Comparison of ENCODE assay signal across 8 cellular contexts in the genomic region with DNA sequence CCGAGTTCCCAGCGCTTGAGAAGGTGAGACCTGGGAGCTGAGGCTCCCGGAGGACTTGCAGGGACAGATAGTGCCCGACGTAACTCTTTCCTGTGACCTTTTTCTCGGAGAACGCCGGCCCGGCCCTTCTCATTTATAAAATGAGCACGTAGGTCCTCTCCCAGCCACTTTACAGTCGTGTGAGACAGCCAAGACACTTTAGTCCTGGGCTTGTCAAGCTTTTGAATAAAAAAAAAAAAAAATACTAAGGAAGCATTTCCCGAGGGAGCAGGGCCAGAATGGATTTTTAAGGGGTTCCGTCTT. TPM values are rescaled to one million over a fixed set of nuclear protein-coding genes. Genes with fewer than 3 reads are reported as not detected.
DNase-seq lines count a peak whose midpoint lies in the region; ATAC-seq and TF ChIP-seq lines count a peak whose summit lies in the region.

No MANE protein-coding gene starts in this region.

- no peak for ATAC-seq in activated naive CD8-positive, alpha-beta T cell treated with anti-CD3 and anti-CD28 coated beads, Interleukin-2, amount 10 ng/mL, durations not matched to agents 7 days and 5 days (ENCODE audit: low read depth)
- ATAC-seq in left lung (no peak), thoracic aorta (ENCODE audit: insufficient number of reproducible peaks, low FRiP score, low read depth) (no peak), GM19351 (IDR thresholded peaks at IDR 0.05; ENCODE audit: unreplicated experiment) (no peak)

- H3K9me3 Mint-ChIP-seq in activated CD4-positive, alpha-beta T cell treated with anti-CD3 and anti-CD28 coated beads, Interleukin-2, amount 10 ng/mL, durations not matched to agents 24 days and 14 days = no peaks in the 10 kb centered on the region
- no peaks in the 10 kb centered on the region for H3K9me3 Mint-ChIP-seq in activated naive CD8-positive, alpha-beta T cell treated with anti-CD3 and anti-CD28 coated beads, Interleukin-2, amount 10 ng/mL, durations not matched to agents 7 days and 5 days

- DNase-seq in activated CD4-positive, alpha-beta T cell treated with anti-CD3 and anti-CD28 coated beads, Interleukin-2, amount 10 ng/mL, durations not matched to agents 24 days and 14 days = no peak
- no peak for DNase-seq in activated CD4-positive, alpha-beta T cell treated with anti-CD3 and anti-CD28 coated beads, Interleukin-2, amount 50 U/mL, for 48 hours
- no peak for DNase-seq in activated naive CD8-positive, alpha-beta T cell treated with anti-CD3 and anti-CD28 coated beads, Interleukin-2, amount 10 ng/mL, durations not matched to agents 7 days and 5 days
- DNase-seq in left lung (no peak), thoracic aorta (ENCODE audit: low spot score) (no peak), HT-29 (ENCODE audit: low spot score) (no peak), pons (ENCODE audit: low spot score) (no peak)

- H3K36me3 ChIP-seq in left lung (no peaks in the 10 kb centered on the region), thoracic aorta (no peaks in the 10 kb centered on the region)

- peaks cover 11 to 34% of the 10 kb centered on the region in 2 donors for H3K4me1 ChIP-seq in left lung
- peaks cover 12 to 25% of the 10 kb centered on the region in 2 donors for H3K4me1 ChIP-seq in thoracic aorta (ENCODE audit: control insufficient read depth in 1 of 2, low read depth in 2 of 2)

- peaks cover 20% of the 10 kb centered on the region for H3K4me1 Mint-ChIP-seq in activated CD4-positive, alpha-beta T cell treated with anti-CD3 and anti-CD28 coated beads, Interleukin-2, amount 10 ng/mL, durations not matched to agents 24 days and 14 days
- peaks cover 20% of the 10 kb centered on the region for H3K4me1 Mint-ChIP-seq in activated naive CD8-positive, alpha-beta T cell treated with anti-CD3 and anti-CD28 coated beads, Interleukin-2, amount 10 ng/mL, durations not matched to agents 7 days and 5 days

- H3K27ac Mint-ChIP-seq in activated CD4-positive, alpha-beta T cell treated with anti-CD3 and anti-CD28 coated beads, Interleukin-2, amount 10 ng/mL, durations not matched to agents 24 days and 14 days = peak overlapping the region; percentile 92
- H3K27ac Mint-ChIP-seq in activated naive CD8-positive, alpha-beta T cell treated with anti-CD3 and anti-CD28 coated beads, Interleukin-2, amount 10 ng/mL, durations not matched to agents 7 days and 5 days = peak overlapping the region; percentile 92

- peak overlapping the region; percentile 32 to 86 for H3K4me3 ChIP-seq in left lung
- H3K4me3 ChIP-seq in thoracic aorta = peak overlapping the region; percentile 76

- no peaks in the 10 kb centered on the region for H3K27me3 Mint-ChIP-seq in activated CD4-positive, alpha-beta T cell treated with anti-CD3 and anti-CD28 coated beads, Interleukin-2, amount 10 ng/mL, durations not matched to agents 24 days and 14 days
- peaks cover 2% of the 10 kb centered on the region for H3K27me3 Mint-ChIP-seq in activated naive CD8-positive, alpha-beta T cell treated with anti-CD3 and anti-CD28 coated beads, Interleukin-2, amount 10 ng/mL, durations not matched to agents 7 days and 5 days

- peak overlapping the region; percentile 94 for H3K4me3 Mint-ChIP-seq in activated CD4-positive, alpha-beta T cell treated with anti-CD3 and anti-CD28 coated beads, Interleukin-2, amount 10 ng/mL, durations not matched to agents 24 days and 14 days
- H3K4me3 Mint-ChIP-seq in activated naive CD8-positive, alpha-beta T cell treated with anti-CD3 and anti-CD28 coated beads, Interleukin-2, amount 10 ng/mL, durations not matched to agents 7 days and 5 days = peak overlapping the region; percentile 96

- H3K27me3 ChIP-seq in left lung (no peaks in the 10 kb centered on the region), thoracic aorta (replicated peaks; ENCODE audit: insufficient read depth) (no peaks in the 10 kb centered on the region)

- H3K27ac ChIP-seq in left lung (peak overlapping the region in 1 of 2 donors; percentile 94), thoracic aorta (peak overlapping the region; percentile 31 to 38)

- POLR2A ChIA-PET in activated naive CD8-positive, alpha-beta T cell treated with anti-CD3 and anti-CD28 coated beads, Interleukin-2, amount 10 ng/mL, durations not matched to agents 7 days and 5 days (lab: Charles Lee) = interaction anchor here (0.8 to 3.0 kb wide), 8 partner anchors 10 to 215 kb away, joined by 3 to 26 read pairs (median 4); no protein-coding TSS in a partner anchor

- no peak for TF ChIP-seq CTCF in left lung (IDR thresholded peaks at IDR 0.05)
- TF ChIP-seq CTCF in thoracic aorta (IDR thresholded peaks at IDR 0.05) = no peak

- intact Hi-C loops in activated CD4-positive, alpha-beta T cell treated with anti-CD3 and anti-CD28 coated beads, Interleukin-2, amount 10 ng/mL, durations not matched to agents 24 days and 14 days (cut with micrococcal nuclease) = loop anchor here (1.0 to 5.0 kb wide), 5 partner anchors 15 to 382 kb away; partner anchors contain the start of genes ALKBH5, ATPAF2, GID4 and PEMT
- intact Hi-C loops in left lung (cut with DNase I) = no loop called here

- no peaks in the 10 kb centered on the region for H3K9me3 ChIP-seq in left lung
- H3K9me3 ChIP-seq in thoracic aorta = no peaks in the 10 kb centered on the region

- no peaks in the 10 kb centered on the region for H3K36me3 Mint-ChIP-seq in activated CD4-positive, alpha-beta T cell treated with anti-CD3 and anti-CD28 coated beads, Interleukin-2, amount 10 ng/mL, durations not matched to agents 24 days and 14 days (ENCODE audit: low read depth)
- H3K36me3 Mint-ChIP-seq in activated naive CD8-positive, alpha-beta T cell treated with anti-CD3 and anti-CD28 coated beads, Interleukin-2, amount 10 ng/mL, durations not matched to agents 7 days and 5 days = no peaks in the 10 kb centered on the region

RNA-seq across cellular contexts. Expression of gene DRC3, which starts 0.2 kb away (rescaled TPM):
- 0.42 TPM in 1 of 2 replicates, not detected in the other for total RNA-seq in activated CD4-positive, alpha-beta T cell treated with anti-CD3 and anti-CD28 coated beads, Interleukin-2, amount 10 ng/mL, durations not matched to agents 24 days and 14 days
- under 1 TPM; 0.67 to 0.77 TPM for total RNA-seq in activated naive CD8-positive, alpha-beta T cell treated with anti-CD3 and anti-CD28 coated beads, Interleukin-2, amount 10 ng/mL, durations not matched to agents 7 days and 5 days
- total RNA-seq in left lung = 1 to 10 TPM; 3.6 to 7.6 TPM
- total RNA-seq in thoracic aorta = 1 to 10 TPM in 1 of 2 donors, under 1 TPM in 1; 0.27 to 2.3 TPM
- 0.03 and 0.78 TPM in 2 replicates for total RNA-seq in HT-29 (2014; rRNA removed; shearing (Covaris generic))

RNA-seq across cellular contexts. Expression of gene TOM1L2, which starts 0.7 kb away (rescaled TPM):
- total RNA-seq in activated CD4-positive, alpha-beta T cell treated with anti-CD3 and anti-CD28 coated beads, Interleukin-2, amount 10 ng/mL, durations not matched to agents 24 days and 14 days = 8.8 and 10.0 TPM in 2 replicates
- total RNA-seq in activated naive CD8-positive, alpha-beta T cell treated with anti-CD3 and anti-CD28 coated beads, Interleukin-2, amount 10 ng/mL, durations not matched to agents 7 days and 5 days = 10 to 100 TPM; 32.9 to 37.0 TPM
- total RNA-seq in left lung (10 to 100 TPM; 56.4 to 71.2 TPM), thoracic aorta (100 to 1,000 TPM in 1 of 2 donors, 10 to 100 TPM in 1; 63.4 to 185 TPM)
- 5.9 and 8.8 TPM in 2 replicates for total RNA-seq in HT-29 (2014; rRNA removed; shearing (Covaris generic))
